ENCODE assay signal across 23 cellular contexts in genomic region chr4:100960232-100960631, GRCh38.
"Had no signal": no experiment of that assay in that cellular context is flagged by ENCODE, and none has a peak within 500 bp of the region (broad histone marks: within the 10 kb centered on the region; RNA-seq: fewer than 3 reads in every experiment).

No MANE protein-coding gene starts in this region.

- H3K36me3 Mint-ChIP-seq: immature natural killer cell; naive B cell; stimulated activated memory B cell treated with anti-CD40 and anti-IgM and Interleukin-4, amounts not matched to agents 10 μg/mL and 1 μg/mL and 100 μg/mL, for 72 hours had no signal

- H3K9me3 Mint-ChIP-seq: immature natural killer cell; naive B cell; nephron; stimulated activated memory B cell treated with anti-CD40 and anti-IgM and Interleukin-4, amounts not matched to agents 10 μg/mL and 1 μg/mL and 100 μg/mL, for 72 hours; stimulated activated naive CD8-positive, alpha-beta T cell treated with anti-CD3 and anti-CD28 coated beads, Interleukin-15, Interleukin-2, amounts not matched to agents 100 ng/mL and 50 ng/mL, for 24 hours had no signal

- FAIRE-seq: endometrium had no signal

- H3K27ac ChIP-seq: left ventricle myocardium inferior, parathyroid adenoma, psoas muscle, right lobe of liver, spleen, tibial nerve, upper lobe of right lung, vagina had no signal

- H3K4me3 Mint-ChIP-seq: immature natural killer cell; naive B cell; nephron; stimulated activated memory B cell treated with anti-CD40 and anti-IgM and Interleukin-4, amounts not matched to agents 10 μg/mL and 1 μg/mL and 100 μg/mL, for 72 hours; stimulated activated naive CD8-positive, alpha-beta T cell treated with anti-CD3 and anti-CD28 coated beads, Interleukin-15, Interleukin-2, amounts not matched to agents 100 ng/mL and 50 ng/mL, for 24 hours had no signal

- H3K4me3 ChIP-seq: left ventricle myocardium inferior, lung, psoas muscle, right lobe of liver, spleen, tibial nerve, upper lobe of right lung, vagina had no signal

- H3K9me3 ChIP-seq: left ventricle myocardium inferior, psoas muscle, right lobe of liver, spleen, tibial nerve, upper lobe of right lung, vagina had no signal

- H3K79me2 ChIP-seq: parathyroid adenoma had no signal

- H3K27ac Mint-ChIP-seq: immature natural killer cell; naive B cell; nephron; stimulated activated memory B cell treated with anti-CD40 and anti-IgM and Interleukin-4, amounts not matched to agents 10 μg/mL and 1 μg/mL and 100 μg/mL, for 72 hours; stimulated activated naive CD8-positive, alpha-beta T cell treated with anti-CD3 and anti-CD28 coated beads, Interleukin-15, Interleukin-2, amounts not matched to agents 100 ng/mL and 50 ng/mL, for 24 hours had no signal

- H3K36me3 ChIP-seq: left ventricle myocardium inferior, right lobe of liver, spleen, tibial nerve, upper lobe of right lung, vagina had no signal

- DNase-seq: effector memory CD4-positive, alpha-beta T cell; erythroblast; immature natural killer cell; left cardiac atrium; left ventricle myocardium inferior; mesendoderm; naive B cell; psoas muscle; retina; right lobe of liver; spleen; stimulated activated CD4-positive, alpha-beta T cell treated with anti-CD3 and anti-CD28 coated beads, Interleukin-15, amount 100 ng/mL, for 24 hours; stimulated activated CD4-positive, alpha-beta T cell treated with anti-CD3 and anti-CD28 coated beads, Interleukin-1b, Interleukin-23, amount 100 ng/mL, for 48 hours; stimulated activated CD4-positive, alpha-beta T cell treated with anti-CD3 and anti-CD28 coated beads, Interleukin-4, amount 100 ng/mL, for 24 hours; upper lobe of right lung had no signal

- H3K27me3 Mint-ChIP-seq: naive B cell; stimulated activated memory B cell treated with anti-CD40 and anti-IgM and Interleukin-4, amounts not matched to agents 10 μg/mL and 1 μg/mL and 100 μg/mL, for 72 hours; stimulated activated naive CD8-positive, alpha-beta T cell treated with anti-CD3 and anti-CD28 coated beads, Interleukin-15, Interleukin-2, amounts not matched to agents 100 ng/mL and 50 ng/mL, for 24 hours had no signal

- ATAC-seq: left cardiac atrium; psoas muscle; right lobe of liver; stimulated activated memory B cell treated with anti-CD40 and anti-IgM and Interleukin-4, amounts not matched to agents 10 μg/mL and 1 μg/mL and 100 μg/mL, for 72 hours; upper lobe of right lung had no signal

- H3K9ac ChIP-seq: parathyroid adenoma had no signal

- H3K4me1 ChIP-seq: left ventricle myocardium inferior, parathyroid adenoma, psoas muscle, right lobe of liver, spleen, tibial nerve, upper lobe of right lung, vagina had no signal

- H3K27me3 ChIP-seq: right lobe of liver, spleen, tibial nerve, upper lobe of right lung, vagina had no signal

- H2AFZ ChIP-seq: parathyroid adenoma had no signal

- H3K4me1 Mint-ChIP-seq: immature natural killer cell; naive B cell; nephron; stimulated activated memory B cell treated with anti-CD40 and anti-IgM and Interleukin-4, amounts not matched to agents 10 μg/mL and 1 μg/mL and 100 μg/mL, for 72 hours had no signal
